In the genomic region with DNA sequence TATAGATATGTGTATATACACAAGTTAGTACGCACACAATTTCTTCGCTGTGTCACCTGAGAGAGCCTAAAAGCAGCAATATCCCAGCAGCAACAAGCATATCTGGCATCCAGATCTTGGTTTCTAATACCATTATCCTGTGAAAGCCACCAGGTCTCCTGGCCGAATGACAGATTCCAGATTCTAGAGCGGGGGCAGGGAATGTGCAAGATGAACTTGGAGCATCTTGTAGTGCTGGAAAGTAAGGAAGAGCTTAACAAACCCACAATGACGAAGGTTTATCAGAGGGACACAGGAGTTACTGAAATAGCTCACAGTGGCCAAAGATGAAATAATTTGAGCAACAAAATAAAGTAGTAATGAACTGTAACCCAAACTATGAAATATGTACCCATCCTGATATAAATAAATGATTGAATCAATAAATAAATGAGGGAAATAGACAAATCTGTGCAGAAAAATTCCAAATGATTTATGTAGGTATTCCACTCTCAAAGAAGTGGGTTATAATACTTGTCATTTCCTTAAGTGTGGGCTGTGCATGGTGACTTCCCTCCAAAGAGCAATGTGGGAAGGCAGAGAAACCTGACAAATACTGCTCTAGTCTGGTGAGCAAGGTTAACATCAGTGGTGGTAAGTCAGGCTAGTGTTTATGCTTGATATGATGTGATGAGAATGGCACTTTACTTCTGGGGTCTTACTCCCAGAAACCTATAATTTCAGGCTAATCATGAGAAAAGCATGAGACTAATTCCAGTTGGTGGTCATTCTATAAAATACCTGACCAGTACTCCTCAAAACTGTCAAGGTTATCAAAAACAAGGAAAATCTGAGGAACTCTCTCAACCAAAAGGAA, we compare ENCODE assay signal across 23 cellular contexts.
DNase-seq lines count a peak whose midpoint lies in the region; ATAC-seq and TF ChIP-seq lines count a peak whose summit lies in the region.
"Had no signal": no experiment of that assay in that cellular context is flagged by ENCODE, and none has a peak within 500 bp of the region (broad histone marks: within the 10 kb centered on the region; RNA-seq: fewer than 3 reads in every experiment).

No MANE protein-coding gene starts in this region.

- peak overlapping the region; percentile 39 for H3K27ac Mint-ChIP-seq in T-helper 17 cell
- H3K27ac Mint-ChIP-seq: activated CD8-positive, alpha-beta T cell treated with anti-CD3 and anti-CD28 coated beads, Interleukin-2, amount 10 ng/mL, durations not matched to agents 7 days and 5 days; activated naive CD4-positive, alpha-beta T cell treated with anti-CD3 and anti-CD28 coated beads for 36 hours; neural progenitor cell had no signal

- H3K9me1 ChIP-seq in IMR-90 (ENCODE audit: insufficient read depth, low read length): peaks cover 8% of the 10 kb centered on the region

- H3K18ac ChIP-seq in IMR-90 (ENCODE audit: low read depth, low read length): no peak overlapping the region
- H3K18ac ChIP-seq in mesendoderm (ENCODE audit: low read length): no peak overlapping the region

- H3K4ac ChIP-seq in IMR-90 (ENCODE audit: low read depth, low read length) (no peak overlapping the region), mesendoderm (ENCODE audit: low read depth, low read length) (no peak overlapping the region)

- H4K5ac ChIP-seq in IMR-90 (ENCODE audit: low read depth, low read length): no peak overlapping the region
- no peak overlapping the region for H4K5ac ChIP-seq in mesendoderm (ENCODE audit: low read length)

- intact Hi-C loops in IMR-90 (cut with micrococcal nuclease): no loop called here

- peaks cover 10% of the 10 kb centered on the region for H3K4me1 ChIP-seq in IMR-90 (ENCODE audit: control insufficient read depth, insufficient read depth, low read length)
- H3K4me1 ChIP-seq in mesendoderm (ENCODE audit: control insufficient read depth, low read depth, low read length): no peaks in the 10 kb centered on the region
- H3K4me1 ChIP-seq in tibial nerve: peaks cover 0 to 13% (median 3%) of the 10 kb centered on the region in 4 donors
- H3K4me1 ChIP-seq: neural progenitor cell had no signal

- no peak overlapping the region for H3K4me3 ChIP-seq in IMR-90 (ENCODE audit: insufficient read depth, low read depth, low read length)
- no peak overlapping the region for H3K4me3 ChIP-seq in mesendoderm (ENCODE audit: low read length)
- no peak overlapping the region for H3K4me3 ChIP-seq in tibial nerve
- H3K4me3 ChIP-seq: neural progenitor cell, pancreas, suprapubic skin had no signal

- H3K27me3 ChIP-seq in IMR-90 (ENCODE audit: control insufficient read depth, insufficient read depth, low read length) (no peaks in the 10 kb centered on the region), mesendoderm (ENCODE audit: insufficient read depth, low read length, poor library complexity) (no peaks in the 10 kb centered on the region), tibial nerve (no peaks in the 10 kb centered on the region)
- H3K27me3 ChIP-seq: neural progenitor cell, pancreas, suprapubic skin had no signal

- H2BK120ac ChIP-seq in IMR-90 (ENCODE audit: low read depth, low read length): no peak overlapping the region
- H2BK120ac ChIP-seq in mesendoderm (ENCODE audit: low read depth, low read length): no peak overlapping the region

- H2AK5ac ChIP-seq in IMR-90 (ENCODE audit: low read depth, low read length) (peak overlapping the region; percentile 72), mesendoderm (ENCODE audit: low read length) (no peak overlapping the region)

- no CpG with 5 or more reads among the region's 5 CpGs for WGBS in IMR-90 (ENCODE audit: extremely low coverage in 2 of 2, insufficient read length in 1 of 2), 2 experiments
- WGBS in mesendoderm (ENCODE audit: extremely low coverage, insufficient coverage, low lambda C conversion rate): no CpG with 5 or more reads among the region's 5 CpGs
- WGBS in tibial nerve, 2 donors: 91 to 95% methylated on average over 5 of the region's 5 CpGs

- no peaks in the 10 kb centered on the region for H4K20me1 ChIP-seq in IMR-90 (ENCODE audit: insufficient read depth, low read length)

- H4K8ac ChIP-seq in IMR-90 (ENCODE audit: low read depth in 2 of 2, low read length in 2 of 2) (no peak overlapping the region), mesendoderm (ENCODE audit: low read depth, low read length) (no peak overlapping the region)

- H3K27ac ChIP-seq in IMR-90 (ENCODE audit: insufficient read depth, low read length) (no peak overlapping the region), mesendoderm (ENCODE audit: low read depth, low read length) (peak overlapping the region; percentile 8), tibial nerve (no peak overlapping the region)
- H3K27ac ChIP-seq: neural progenitor cell, pancreas, suprapubic skin had no signal

- peaks cover 6% of the 10 kb centered on the region for H3K36me3 Mint-ChIP-seq in T-helper 17 cell (ENCODE audit: low read depth)

- no peaks in the 10 kb centered on the region for H3K79me2 ChIP-seq in mesendoderm (ENCODE audit: control insufficient read depth, insufficient read depth, low read length)

- DNase-seq in Caki2 (ENCODE audit: low read depth) (peak; percentile 27), IMR-90 (peak; percentile 29), T-helper 17 cell (no peak), mesendoderm (peak; percentile 45), glomerular visceral epithelial cell (ENCODE audit: extremely low spot score) (no peak), tibial nerve (ENCODE audit: low spot score in 2 of 2) (no peak)
- DNase-seq: activated CD4-positive, alpha-beta T cell treated with anti-CD3 and anti-CD28 coated beads for 4 hours; activated CD8-positive, alpha-beta T cell treated with anti-CD3 and anti-CD28 coated beads, Interleukin-2, amount 10 ng/mL, durations not matched to agents 7 days and 5 days; activated naive CD4-positive, alpha-beta T cell treated with anti-CD3 and anti-CD28 coated beads for 36 hours; effector CD4-positive, alpha-beta T cell; H7; left ventricle myocardium superior; NCI-H1694; pancreas; retina; small intestine; stimulated activated naive CD4-positive, alpha-beta T cell treated with Interleukin-2 at 50 U/mL for 16 hours had no signal

- no TSS peak for BruUV-seq in IMR-90 (replicated peaks; lab: Mats Ljungman, UMichigan)

- ATAC-seq in IMR-90 (ENCODE audit: low read depth) (no peak), T-helper 17 cell (no peak), HG02973 (IDR thresholded peaks at IDR 0.05; ENCODE audit: unreplicated experiment) (no peak), GM18861 (IDR thresholded peaks at IDR 0.05; ENCODE audit: unreplicated experiment) (no peak)
- ATAC-seq: activated CD8-positive, alpha-beta T cell treated with anti-CD3 and anti-CD28 coated beads, Interleukin-2, amount 10 ng/mL, durations not matched to agents 7 days and 5 days; HepG2; left ventricle myocardium superior; pancreas; Right ventricle myocardium inferior had no signal

- H3K9ac ChIP-seq in IMR-90 (ENCODE audit: low read depth, low read length): no peak overlapping the region
- no peak overlapping the region for H3K9ac ChIP-seq in mesendoderm (ENCODE audit: low read length)
- H3K9ac ChIP-seq: neural progenitor cell had no signal

- H3K56ac ChIP-seq in IMR-90 (ENCODE audit: extremely low read depth, insufficient read depth, low read length) (no peak overlapping the region), mesendoderm (ENCODE audit: low read length) (no peak overlapping the region)

- H3K27me3 Mint-ChIP-seq in T-helper 17 cell: no peaks in the 10 kb centered on the region

- no peak for TF ChIP-seq EP300 in tibial nerve (IDR thresholded peaks at IDR 0.05)

- H3K4me3 Mint-ChIP-seq in T-helper 17 cell: no peak overlapping the region
- H3K4me3 Mint-ChIP-seq: activated CD8-positive, alpha-beta T cell treated with anti-CD3 and anti-CD28 coated beads, Interleukin-2, amount 10 ng/mL, durations not matched to agents 7 days and 5 days; activated naive CD4-positive, alpha-beta T cell treated with anti-CD3 and anti-CD28 coated beads for 36 hours; neural progenitor cell had no signal

- no peak overlapping the region; the same call in 1 of the 2 replicates for H3K14ac ChIP-seq in IMR-90 (replicated peaks; ENCODE audit: low read depth, low read length)

- H2BK15ac ChIP-seq in IMR-90 (ENCODE audit: low read depth, low read length) (0 out of 3 replicates have a peak overlapping the region, but pooled peaks have one; percentile 11), mesendoderm (replicated peaks; ENCODE audit: low read depth) (no peak overlapping the region)

- no peak overlapping the region for H2AFZ ChIP-seq in IMR-90 (replicated peaks; ENCODE audit: low read length, poor library complexity)
- H2AFZ ChIP-seq: neural progenitor cell had no signal

- TF ChIP-seq CTCF in IMR-90 (conservative IDR thresholded peaks at IDR 0.05; ENCODE audit: low read depth, low read length) (no peak), tibial nerve (IDR thresholded peaks at IDR 0.05) (no peak)

- dilution Hi-C loops in IMR-90 (cut with HindIII; ENCODE audit: low sequenced_read_pairs, unreplicated experiment): no loop called here

- H4K91ac ChIP-seq in IMR-90 (ENCODE audit: insufficient read depth, low read depth, low read length): no peak overlapping the region

- no peak overlapping the region for H2AK9ac ChIP-seq in IMR-90 (replicated peaks; ENCODE audit: low read depth, low read length, poor library complexity)

- H2BK20ac ChIP-seq in IMR-90 (ENCODE audit: low read depth, low read length): 0 out of 2 replicates have a peak overlapping the region, but pooled peaks have one; percentile 5

- H3K4me1 Mint-ChIP-seq in T-helper 17 cell: peaks cover 25% of the 10 kb centered on the region

- TF ChIP-seq POLR2A in IMR-90 (IDR thresholded peaks at IDR 0.05; ENCODE audit: low read depth, low read length) (no peak), tibial nerve (IDR thresholded peaks at IDR 0.05) (no peak)

- H3K36me3 ChIP-seq in IMR-90 (ENCODE audit: control insufficient read depth, insufficient read depth, low read length) (no peaks in the 10 kb centered on the region; the same call in 1 of the 2 replicates), mesendoderm (ENCODE audit: control insufficient read depth, insufficient read depth, low read length) (no peaks in the 10 kb centered on the region), tibial nerve (no peaks in the 10 kb centered on the region)
- H3K36me3 ChIP-seq: pancreas, suprapubic skin had no signal

- H3K23ac ChIP-seq in IMR-90 (ENCODE audit: low read depth, low read length): no peak overlapping the region
- no peak overlapping the region for H3K23ac ChIP-seq in mesendoderm (ENCODE audit: low read length)

- POLR2A ChIA-PET in IMR-90 (lab: Charles Lee; ENCODE audit: unreplicated experiment): no interaction called here

- no peak for TF ChIP-seq RAD21 in IMR-90 (IDR thresholded peaks at IDR 0.05; ENCODE audit: low read length)

- H3K9me3 ChIP-seq in IMR-90 (ENCODE audit: control insufficient read depth, insufficient read depth, low read length) (no peaks in the 10 kb centered on the region), T-helper 17 cell (ENCODE audit: control insufficient read depth, low read length, poor library complexity, severe bottlenecking) (no peaks in the 10 kb centered on the region), tibial nerve (no peaks in the 10 kb centered on the region)
- H3K9me3 ChIP-seq: pancreas, suprapubic skin had no signal

- no peak overlapping the region for H3K4me2 ChIP-seq in IMR-90 (ENCODE audit: low read depth, low read length)
- no peak overlapping the region for H3K4me2 ChIP-seq in mesendoderm (ENCODE audit: low read length)
- H3K4me2 ChIP-seq: neural progenitor cell had no signal

- in situ Hi-C loops in Caki2 (cut with HindIII; ENCODE audit: low pct_unique_long_range_greater_than_20kb, low sequenced_read_pairs): no loop called here
- in situ Hi-C loops in IMR-90 (cut with MboI; ENCODE audit: low sequenced_read_pairs): no loop called here

- H3K79me1 ChIP-seq in IMR-90 (ENCODE audit: low read depth in 1 of 2, low read length in 2 of 2) (peaks cover 22 to 51% of the 10 kb centered on the region in 2 experiments), mesendoderm (ENCODE audit: low read length) (peaks cover 1% of the 10 kb centered on the region)

- peak overlapping the region; percentile 21 for H2BK5ac ChIP-seq in IMR-90 (ENCODE audit: low read depth, low read length, poor library complexity, severe bottlenecking)
- no peak overlapping the region for H2BK5ac ChIP-seq in mesendoderm (ENCODE audit: low read length)

- CTCF ChIA-PET in IMR-90 (lab: Yijun Ruan, JAX): no interaction called here

Comparison
In these comparisons a context has a peak if more than half of its experiments do, and no peak if none do; other contexts are left out.
1. DNase-seq: peak in Caki2 (single experiment), IMR-90 (single experiment) and mesendoderm (single experiment); none in T-helper 17 cell (0 of 3), glomerular visceral epithelial cell (single experiment) and tibial nerve (0 of 2).